In genomic region chr13:65508338-65508737, GRCh38 we compare ENCODE assay signal across 18 cellular contexts.
"Had no signal": no experiment of that assay in that cellular context is flagged by ENCODE, and none has a peak within 500 bp of the region (broad histone marks: within the 10 kb centered on the region; RNA-seq: fewer than 3 reads in every experiment).

No MANE protein-coding gene starts in this region.

- H3K4me3 ChIP-seq: dorsolateral prefrontal cortex, hepatocyte, mucosa of descending colon, spleen, stomach, thoracic aorta, transverse colon had no signal

- ATAC-seq: left colon; mucosa of descending colon; naive thymus-derived CD8-positive, alpha-beta T cell; sciatic nerve had no signal

- H3K79me2 ChIP-seq: hepatocyte had no signal

- H3K36me3 ChIP-seq: spleen, stomach, thoracic aorta, transverse colon had no signal

- H3K9me3 ChIP-seq: thoracic aorta had no signal

- H3K27me3 ChIP-seq: dorsolateral prefrontal cortex, hepatocyte, spleen, stomach, transverse colon had no signal

- DNase-seq: cortex of kidney; dorsolateral prefrontal cortex; effector CD8-positive, alpha-beta T cell; foreskin melanocyte; head of caudate nucleus; left colon; mucosa of descending colon; naive thymus-derived CD8-positive, alpha-beta T cell; posterior cingulate gyrus; spleen; stimulated activated CD4-positive, alpha-beta T cell treated with anti-CD3 and anti-CD28 coated beads, Interleukin-2, amount 100 ng/mL, for 24 hours; stimulated activated naive CD4-positive, alpha-beta T cell; stomach; substantia nigra; transverse colon had no signal

- H3K4me2 ChIP-seq: hepatocyte had no signal

- H3K4me1 ChIP-seq: spleen, stomach, transverse colon had no signal

- H3K27ac ChIP-seq: dorsolateral prefrontal cortex, hepatocyte, spleen, stomach, thoracic aorta, transverse colon had no signal

- H2AFZ ChIP-seq: hepatocyte had no signal
